Comparison of ENCODE assay signal across 21 cellular contexts in the genomic region with DNA sequence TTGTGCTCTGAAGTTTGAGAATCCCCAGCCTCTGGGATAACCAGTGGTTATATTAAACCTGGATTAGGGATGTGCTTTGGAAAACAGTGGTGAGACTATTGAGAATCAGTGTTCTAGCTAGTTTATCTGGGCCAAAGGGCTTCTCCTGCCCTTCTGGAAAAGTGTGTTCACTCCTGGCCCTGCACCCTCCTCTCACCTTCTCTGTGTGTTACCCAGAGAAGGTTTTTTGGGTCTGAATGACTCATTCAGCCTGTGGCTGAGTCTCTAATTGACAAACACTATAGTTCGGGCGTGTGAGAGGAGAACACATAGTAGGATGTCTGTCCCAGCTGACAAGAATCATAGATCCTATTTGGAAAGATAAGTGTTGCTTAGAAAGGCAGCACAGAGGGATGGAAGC.
A peak's percentile ranks its signal among the peaks of the same experiment; 100 is the strongest.
DNase-seq lines count a peak whose midpoint lies in the region; ATAC-seq and TF ChIP-seq lines count a peak whose summit lies in the region.
"Had no signal": no experiment of that assay in that cellular context is flagged by ENCODE, and none has a peak within 500 bp of the region (broad histone marks: within the 10 kb centered on the region; RNA-seq: fewer than 3 reads in every experiment).

No MANE protein-coding gene starts in this region.

- peak overlapping the region; percentile 19 for H3K27ac Mint-ChIP-seq in progenitor cell of endocrine pancreas
- no peak overlapping the region for H3K27ac Mint-ChIP-seq in stimulated activated naive B cell treated with anti-CD40 and anti-IgM and Interleukin-4, amounts not matched to agents 10 μg/mL and 1 μg/mL and 100 μg/mL, for 72 hours
- H3K27ac Mint-ChIP-seq: activated CD8-positive, alpha-beta memory T cell treated with anti-CD3 and anti-CD28 coated beads, Interleukin-2, amount 10 ng/mL, durations not matched to agents 7 days and 5 days; activated naive CD8-positive, alpha-beta T cell; activated T-helper 1 cell treated with anti-CD3 and anti-CD28 coated beads, Interleukin-12 subunit alpha, Interleukin-12 subunit beta, Interleukin-2, Interleukin-4 antibody, amounts not matched to agents 30 ng/mL and 10 ng/mL and 1 ng/mL, durations not matched to agents 14 hours and 24 hours and 36 hours; CD14-positive monocyte; effector memory CD8-positive, alpha-beta T cell; memory B cell; naive thymus-derived CD4-positive, alpha-beta T cell had no signal

- H3K4me3 ChIP-seq in HCT116 (replicated peaks in 1 of 2; ENCODE audit: low read depth in 1 of 2, low read length in 2 of 2) = no peak overlapping the region
- no peak overlapping the region for H3K4me3 ChIP-seq in PC-3 (ENCODE audit: low read length)
- H3K4me3 ChIP-seq in epithelial cell of esophagus (ENCODE audit: low read length) = no peak overlapping the region
- H3K4me3 ChIP-seq: right atrium auricular region, SJCRH30 had no signal

- no peak for DNase-seq in HCT116 (ENCODE audit: low read depth, low spot score)
- DNase-seq in PC-3 = peak; percentile 16
- peak; percentile 61 for DNase-seq in epithelial cell of esophagus (ENCODE audit: low read depth)
- DNase-seq in progenitor cell of endocrine pancreas (ENCODE audit: low spot score, unreplicated experiment) = no peak
- DNase-seq in stimulated activated naive B cell treated with anti-CD40 and anti-IgM and Interleukin-4, amounts not matched to agents 10 μg/mL and 1 μg/mL and 100 μg/mL, for 72 hours = no peak
- DNase-seq in Right ventricle myocardium inferior (ENCODE audit: missing footprints) = no peak
- DNase-seq: activated CD8-positive, alpha-beta memory T cell treated with anti-CD3 and anti-CD28 coated beads, Interleukin-2, amount 10 ng/mL, durations not matched to agents 7 days and 5 days; effector memory CD8-positive, alpha-beta T cell; HCEC 1CT; naive thymus-derived CD4-positive, alpha-beta T cell; NCI-H1930; NCI-H226; SJCRH30; T-helper 1 cell had no signal

- no peak overlapping the region for H3K27ac ChIP-seq in HCT116 (ENCODE audit: low read depth, low read length)
- no peak overlapping the region for H3K27ac ChIP-seq in PC-3 (ENCODE audit: low read length)
- H3K27ac ChIP-seq: KMS-11, right atrium auricular region had no signal

- no peak for TF ChIP-seq RAD21 in HCT116 (IDR thresholded peaks at IDR 0.05; ENCODE audit: low read depth)

- H3K4me3 Mint-ChIP-seq in progenitor cell of endocrine pancreas (ENCODE audit: low read depth) = no peak overlapping the region
- no peak overlapping the region for H3K4me3 Mint-ChIP-seq in stimulated activated naive B cell treated with anti-CD40 and anti-IgM and Interleukin-4, amounts not matched to agents 10 μg/mL and 1 μg/mL and 100 μg/mL, for 72 hours
- H3K4me3 Mint-ChIP-seq: activated CD8-positive, alpha-beta memory T cell treated with anti-CD3 and anti-CD28 coated beads, Interleukin-2, amount 10 ng/mL, durations not matched to agents 7 days and 5 days; activated naive CD8-positive, alpha-beta T cell; activated T-helper 1 cell treated with anti-CD3 and anti-CD28 coated beads, Interleukin-12 subunit alpha, Interleukin-12 subunit beta, Interleukin-2, Interleukin-4 antibody, amounts not matched to agents 30 ng/mL and 10 ng/mL and 1 ng/mL, durations not matched to agents 14 hours and 24 hours and 36 hours; CD14-positive monocyte; effector memory CD8-positive, alpha-beta T cell; memory B cell; naive thymus-derived CD4-positive, alpha-beta T cell had no signal

- BruUV-seq in HCT116 (replicated peaks; lab: Mats Ljungman, UMichigan) (no TSS peak), PC-3 (replicated peaks; lab: Mats Ljungman, UMichigan) (no TSS peak)

- H3K4me1 ChIP-seq in HCT116 (ENCODE audit: control insufficient read depth in 1 of 2, insufficient read depth in 2 of 2, low read length in 2 of 2) (peaks cover 6 to 10% of the 10 kb centered on the region in 2 experiments), PC-3 (ENCODE audit: insufficient read depth, low read length) (peaks cover 7% of the 10 kb centered on the region; the same call in 1 of the 2 replicates)

- H2AFZ ChIP-seq in HCT116 (ENCODE audit: low read depth, low read length, poor library complexity, severe bottlenecking) (no peak overlapping the region), PC-3 (ENCODE audit: low read length) (no peak overlapping the region)

- intact Hi-C loops in HCT116 (cut with micrococcal nuclease) (no loop called here), PC-3 (cut with micrococcal nuclease) (no loop called here), Right ventricle myocardium inferior (cut with DNase I) (no loop called here)

- H3K9me3 Mint-ChIP-seq in progenitor cell of endocrine pancreas (ENCODE audit: low read depth) = no peaks in the 10 kb centered on the region
- no peaks in the 10 kb centered on the region for H3K9me3 Mint-ChIP-seq in stimulated activated naive B cell treated with anti-CD40 and anti-IgM and Interleukin-4, amounts not matched to agents 10 μg/mL and 1 μg/mL and 100 μg/mL, for 72 hours
- H3K9me3 Mint-ChIP-seq: activated T-helper 1 cell treated with anti-CD3 and anti-CD28 coated beads, Interleukin-12 subunit alpha, Interleukin-12 subunit beta, Interleukin-2, Interleukin-4 antibody, amounts not matched to agents 30 ng/mL and 10 ng/mL and 1 ng/mL, durations not matched to agents 14 hours and 24 hours and 36 hours; effector memory CD8-positive, alpha-beta T cell; memory B cell; naive thymus-derived CD4-positive, alpha-beta T cell had no signal

- RAD21 ChIA-PET in HCT116 (lab: Charles Lee; ENCODE audit: low non-redundant PET in 1 of 2, low total read pairs in 2 of 2, uncharacterized antibody in 2 of 2, unreplicated experiment in 2 of 2) = no interaction called here

- peaks cover 1% of the 10 kb centered on the region for H3K36me3 Mint-ChIP-seq in progenitor cell of endocrine pancreas (ENCODE audit: insufficient read depth)
- no peaks in the 10 kb centered on the region for H3K36me3 Mint-ChIP-seq in stimulated activated naive B cell treated with anti-CD40 and anti-IgM and Interleukin-4, amounts not matched to agents 10 μg/mL and 1 μg/mL and 100 μg/mL, for 72 hours
- H3K36me3 Mint-ChIP-seq: activated CD8-positive, alpha-beta memory T cell treated with anti-CD3 and anti-CD28 coated beads, Interleukin-2, amount 10 ng/mL, durations not matched to agents 7 days and 5 days; activated naive CD8-positive, alpha-beta T cell; CD14-positive monocyte had no signal

- no peaks in the 10 kb centered on the region for H3K9me3 ChIP-seq in HCT116 (ENCODE audit: control insufficient read depth in 1 of 2, insufficient read depth in 1 of 2, low read depth in 1 of 2, low read length in 2 of 2)
- H3K9me3 ChIP-seq in PC-3 (ENCODE audit: low read length) = no peaks in the 10 kb centered on the region
- H3K9me3 ChIP-seq: right atrium auricular region, SJCRH30 had no signal

- H3K9me2 ChIP-seq in HCT116 (ENCODE audit: insufficient read depth) = no peaks in the 10 kb centered on the region
- H3K9me2 ChIP-seq in PC-3 (replicated peaks; ENCODE audit: low read length) = no peaks in the 10 kb centered on the region

- TF ChIP-seq CTCF in HCT116 (IDR thresholded peaks at IDR 0.05 in 2 of 3, conservative IDR thresholded peaks at IDR 0.05 in 1 of 3; ENCODE audit: borderline replicate concordance in 1 of 3, insufficient read depth in 1 of 3, low read depth in 2 of 3, low read length in 2 of 3) = no peak
- TF ChIP-seq CTCF in PC-3 (conservative IDR thresholded peaks at IDR 0.05; ENCODE audit: low read depth, low read length) = no peak
- no peak for TF ChIP-seq CTCF in epithelial cell of esophagus (IDR thresholded peaks at IDR 0.05; ENCODE audit: insufficient read depth, low read depth, low read length, missing control alignments)
- no peak for TF ChIP-seq CTCF in progenitor cell of endocrine pancreas (IDR thresholded peaks at IDR 0.05; ENCODE audit: unreplicated experiment)

- no peaks in the 10 kb centered on the region for H3K36me3 ChIP-seq in HCT116 (ENCODE audit: control insufficient read depth in 1 of 2, insufficient read depth in 2 of 2, low read length in 2 of 2)
- no peaks in the 10 kb centered on the region for H3K36me3 ChIP-seq in PC-3 (ENCODE audit: low read depth, low read length)
- H3K36me3 ChIP-seq: right atrium auricular region, SJCRH30 had no signal

- H4K20me1 ChIP-seq in HCT116 (ENCODE audit: insufficient read depth) = no peaks in the 10 kb centered on the region
- H4K20me1 ChIP-seq in PC-3 (ENCODE audit: low read length) = no peaks in the 10 kb centered on the region

- CTCF ChIA-PET in HCT116 (lab: Charles Lee) (no interaction called here), PC-3 (lab: Charles Lee) (no interaction called here)

- H3K79me2 ChIP-seq in HCT116 (ENCODE audit: insufficient read depth, low read length) = peaks cover 15% of the 10 kb centered on the region; the same call in 1 of the 2 replicates
- no peaks in the 10 kb centered on the region for H3K79me2 ChIP-seq in PC-3 (ENCODE audit: low read length)

- no peak for TF ChIP-seq POLR2A in HCT116 (IDR thresholded peaks at IDR 0.05; ENCODE audit: borderline replicate concordance, extremely low read depth, insufficient read depth, insufficient read length)

- no peaks in the 10 kb centered on the region for H3K27me3 Mint-ChIP-seq in progenitor cell of endocrine pancreas
- H3K27me3 Mint-ChIP-seq in stimulated activated naive B cell treated with anti-CD40 and anti-IgM and Interleukin-4, amounts not matched to agents 10 μg/mL and 1 μg/mL and 100 μg/mL, for 72 hours = no peaks in the 10 kb centered on the region
- H3K27me3 Mint-ChIP-seq: activated CD8-positive, alpha-beta memory T cell treated with anti-CD3 and anti-CD28 coated beads, Interleukin-2, amount 10 ng/mL, durations not matched to agents 7 days and 5 days; activated naive CD8-positive, alpha-beta T cell; memory B cell; naive thymus-derived CD4-positive, alpha-beta T cell had no signal

- ATAC-seq in HCT116 = no peak
- ATAC-seq in PC-3 = no peak
- ATAC-seq in GM19397 (IDR thresholded peaks at IDR 0.05; ENCODE audit: unreplicated experiment) = no peak
- no peak for ATAC-seq in stimulated activated naive B cell treated with anti-CD40 and anti-IgM and Interleukin-4, amounts not matched to agents 10 μg/mL and 1 μg/mL and 100 μg/mL, for 72 hours (replicated peaks)
- ATAC-seq in Right ventricle myocardium inferior = no peak
- ATAC-seq: activated CD8-positive, alpha-beta memory T cell treated with anti-CD3 and anti-CD28 coated beads, Interleukin-2, amount 10 ng/mL, durations not matched to agents 7 days and 5 days; effector memory CD8-positive, alpha-beta T cell; naive thymus-derived CD4-positive, alpha-beta T cell had no signal

- no peaks in the 10 kb centered on the region for H3F3A ChIP-seq in PC-3 (ENCODE audit: low read length, unreplicated experiment)

- H3K9ac ChIP-seq in HCT116 (ENCODE audit: low read length) (no peak overlapping the region), PC-3 (ENCODE audit: low read length) (no peak overlapping the region)
- H3K9ac ChIP-seq: KMS-11 had no signal

- peaks cover 13% of the 10 kb centered on the region for H3K4me1 Mint-ChIP-seq in progenitor cell of endocrine pancreas (ENCODE audit: low read depth)
- peaks cover 0 to 2% of the 10 kb centered on the region in 2 donors for H3K4me1 Mint-ChIP-seq in stimulated activated naive B cell treated with anti-CD40 and anti-IgM and Interleukin-4, amounts not matched to agents 10 μg/mL and 1 μg/mL and 100 μg/mL, for 72 hours
- H3K4me1 Mint-ChIP-seq: CD14-positive monocyte had no signal

- H3K4me2 ChIP-seq in HCT116 (ENCODE audit: low read length) = peak overlapping the region; percentile 18; the same call in 1 of the 2 replicates
- no peak overlapping the region for H3K4me2 ChIP-seq in PC-3 (ENCODE audit: low read length)
- H3K4me2 ChIP-seq: KMS-11 had no signal

- POLR2A ChIA-PET in HCT116 (lab: Charles Lee) (no interaction called here), PC-3 (lab: Charles Lee; ENCODE audit: unreplicated experiment) (no interaction called here)

- H3K27me3 ChIP-seq in HCT116 (ENCODE audit: insufficient read depth, low read length) (no peaks in the 10 kb centered on the region), PC-3 (ENCODE audit: low read length) (no peaks in the 10 kb centered on the region)
- H3K27me3 ChIP-seq: right atrium auricular region, SJCRH30 had no signal

Comparison
In these comparisons a context has a peak if more than half of its experiments do, and no peak if none do; other contexts are left out.
1. DNase-seq: peak in PC-3 (single experiment) and epithelial cell of esophagus (single experiment); none in HCT116 (single experiment), progenitor cell of endocrine pancreas (single experiment), stimulated activated naive B cell treated with anti-CD40 and anti-IgM and Interleukin-4, amounts not matched to agents 10 μg/mL and 1 μg/mL and 100 μg/mL, for 72 hours (single experiment) and Right ventricle myocardium inferior (single experiment).